Comparison of ENCODE assay signal across 12 cellular contexts in the genomic region with DNA sequence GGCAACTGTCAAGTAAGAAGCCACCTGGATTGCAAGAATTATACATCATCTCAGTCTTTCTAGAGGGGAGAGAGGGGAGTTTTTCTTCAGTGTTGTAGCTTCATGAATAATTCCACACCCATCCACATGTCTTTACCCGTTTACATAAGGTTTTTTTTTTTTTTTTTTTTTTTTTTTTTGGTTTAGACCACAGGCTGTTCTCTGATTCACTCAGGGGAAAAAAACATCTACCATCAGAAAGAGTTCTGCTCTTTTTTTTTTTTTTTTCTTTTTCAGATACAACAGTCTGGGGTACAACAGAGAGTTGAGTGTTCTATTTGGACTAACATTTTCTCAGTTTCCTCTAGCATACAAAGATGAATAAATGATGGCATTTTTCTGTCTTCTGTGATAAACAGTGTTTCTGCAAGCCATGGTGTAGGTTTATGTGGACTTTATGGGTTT. TPM values are rescaled to one million over a fixed set of nuclear protein-coding genes. Genes with fewer than 3 reads are reported as not detected.
A peak's percentile ranks its signal among the peaks of the same experiment; 100 is the strongest.
DNase-seq lines count a peak whose midpoint lies in the region; ATAC-seq, FAIRE-seq and TF ChIP-seq lines count a peak whose summit lies in the region.
"Had no signal": no experiment of that assay in that cellular context is flagged by ENCODE, and none has a peak within 500 bp of the region (broad histone marks: within the 10 kb centered on the region; RNA-seq: fewer than 3 reads in every experiment).

No MANE protein-coding gene starts in this region.

- TF ChIP-seq CTCF in astrocyte (IDR thresholded peaks at IDR 0.05; ENCODE audit: insufficient read depth, low read depth, low read length): no peak

- no peak overlapping the region for H3K4me3 ChIP-seq in astrocyte (ENCODE audit: insufficient read depth, low read depth, low read length)
- H3K4me3 ChIP-seq: uterus had no signal

- no peak overlapping the region for H3K27ac ChIP-seq in astrocyte (ENCODE audit: low read depth, low read length)

- H3K9me3 Mint-ChIP-seq in activated naive CD4-positive, alpha-beta T cell treated with anti-CD3 and anti-CD28 coated beads, Interleukin-2, amount 50 U/mL, for 24 hours: no peaks in the 10 kb centered on the region
- no peaks in the 10 kb centered on the region for H3K9me3 Mint-ChIP-seq in astrocyte (ENCODE audit: unreplicated experiment)
- H3K9me3 Mint-ChIP-seq: CD4-positive, alpha-beta memory T cell had no signal

- no peaks in the 10 kb centered on the region for H3K36me3 ChIP-seq in astrocyte (ENCODE audit: insufficient read depth, low read length)
- H3K36me3 ChIP-seq: uterus had no signal

- H3K79me2 ChIP-seq in astrocyte (ENCODE audit: insufficient read depth, low read length): no peaks in the 10 kb centered on the region

- H3K4me2 ChIP-seq in astrocyte (ENCODE audit: low read length): no peak overlapping the region

- no peaks in the 10 kb centered on the region for H3K4me1 ChIP-seq in astrocyte (ENCODE audit: insufficient read depth, low read length)
- H3K4me1 ChIP-seq: uterus had no signal

- no peak for FAIRE-seq in astrocyte (lab: Jason Lieb, UNC)
- FAIRE-seq: colon had no signal

- no peaks in the 10 kb centered on the region for H3K27me3 Mint-ChIP-seq in activated naive CD4-positive, alpha-beta T cell treated with anti-CD3 and anti-CD28 coated beads, Interleukin-2, amount 50 U/mL, for 24 hours
- H3K27me3 Mint-ChIP-seq in astrocyte (ENCODE audit: low read depth, unreplicated experiment): no peaks in the 10 kb centered on the region
- H3K27me3 Mint-ChIP-seq: CD4-positive, alpha-beta memory T cell had no signal

- DNase-seq in activated naive CD4-positive, alpha-beta T cell treated with anti-CD3 and anti-CD28 coated beads, Interleukin-2, amount 50 U/mL, for 16 hours: no peak
- DNase-seq in HT1080 (ENCODE audit: low read depth) (peak; percentile 82), astrocyte (ENCODE audit: low read depth) (peak; percentile 50), stromal cell of bone marrow (ENCODE audit: low read depth) (peak; percentile 37), dedifferentiated amniotic fluid mesenchymal stem cell (ENCODE audit: extremely low spot score) (no peak)
- no peak for DNase-seq in stimulated activated CD4-positive, alpha-beta T cell treated with anti-CD3 and anti-CD28 coated beads, Interleukin-15, amount 100 ng/mL, for 24 hours
- DNase-seq: CD4-positive, alpha-beta memory T cell; NCI-H1436 treated with DMSO at 0.1 percent for 48 hours; uterus had no signal

- H2AFZ ChIP-seq in astrocyte (ENCODE audit: low read depth, low read length): no peak overlapping the region

- peak overlapping the region; percentile 79 for H3K27ac Mint-ChIP-seq in activated naive CD4-positive, alpha-beta T cell treated with anti-CD3 and anti-CD28 coated beads, Interleukin-2, amount 50 U/mL, for 24 hours
- H3K27ac Mint-ChIP-seq in astrocyte (ENCODE audit: unreplicated experiment): peak overlapping the region; percentile 12

- peaks cover 25% of the 10 kb centered on the region for H3K4me1 Mint-ChIP-seq in activated naive CD4-positive, alpha-beta T cell treated with anti-CD3 and anti-CD28 coated beads, Interleukin-2, amount 50 U/mL, for 24 hours
- peaks cover 8% of the 10 kb centered on the region for H3K4me1 Mint-ChIP-seq in astrocyte (ENCODE audit: low read depth, unreplicated experiment)

- H3K36me3 Mint-ChIP-seq in activated naive CD4-positive, alpha-beta T cell treated with anti-CD3 and anti-CD28 coated beads, Interleukin-2, amount 50 U/mL, for 24 hours: no peaks in the 10 kb centered on the region
- no peaks in the 10 kb centered on the region for H3K36me3 Mint-ChIP-seq in astrocyte (ENCODE audit: low read depth, unreplicated experiment)

- H3K4me3 Mint-ChIP-seq in activated naive CD4-positive, alpha-beta T cell treated with anti-CD3 and anti-CD28 coated beads, Interleukin-2, amount 50 U/mL, for 24 hours: no peak overlapping the region
- no peak overlapping the region for H3K4me3 Mint-ChIP-seq in astrocyte (ENCODE audit: unreplicated experiment)

- H3K27me3 ChIP-seq in astrocyte (ENCODE audit: insufficient read depth, low read length): no peaks in the 10 kb centered on the region
- H3K27me3 ChIP-seq: uterus had no signal

- no peaks in the 10 kb centered on the region for H3K9me3 ChIP-seq in astrocyte (ENCODE audit: insufficient read depth, low read depth, low read length)
- H3K9me3 ChIP-seq: uterus had no signal

- no peak for ATAC-seq in GM19452 (IDR thresholded peaks at IDR 0.05; ENCODE audit: unreplicated experiment)

- no peak overlapping the region for H3K9ac ChIP-seq in astrocyte (ENCODE audit: low read length)

- no peaks in the 10 kb centered on the region for H4K20me1 ChIP-seq in astrocyte (ENCODE audit: insufficient read depth, low read length)

RNA-seq across cellular contexts. Expression of a gene that starts 4.9 kb away (rescaled TPM):
- total RNA-seq in HT1080 (2014; rRNA removed; shearing (Covaris generic)): 15.8 and 17.3 TPM in 2 replicates
- 11.4 and 14.7 TPM in 2 replicates for polyA plus RNA-seq in HT1080 (2015; cell fraction: cytosol; rRNA removed)
- polyA plus RNA-seq in HT1080 (2015; cell fraction: nucleus; rRNA removed): 30.1 and 30.4 TPM in 2 replicates
- 1.2 and 2.1 TPM in 2 replicates for total RNA-seq in astrocyte
- polyA plus RNA-seq: CD4-positive, alpha-beta memory T cell had no signal

RNA-seq across cellular contexts. Expression of a gene that starts 44.3 kb away (rescaled TPM):
- 12.6 and 13.8 TPM in 2 replicates for total RNA-seq in HT1080 (2014; rRNA removed; shearing (Covaris generic))
- polyA plus RNA-seq in HT1080 (2015; cell fraction: cytosol; rRNA removed): 18.5 and 18.6 TPM in 2 replicates
- polyA plus RNA-seq in HT1080 (2015; cell fraction: nucleus; rRNA removed): 14.5 and 17.4 TPM in 2 replicates
- total RNA-seq in astrocyte: 12.6 and 13.2 TPM in 2 replicates

Comparison
In these comparisons a context has a peak if more than half of its experiments do, and no peak if none do; other contexts are left out.
1. DNase-seq: peak in HT1080 (single experiment), astrocyte (single experiment) and stromal cell of bone marrow (single experiment); none in activated naive CD4-positive, alpha-beta T cell treated with anti-CD3 and anti-CD28 coated beads, Interleukin-2, amount 50 U/mL, for 16 hours (single experiment), dedifferentiated amniotic fluid mesenchymal stem cell (single experiment) and stimulated activated CD4-positive, alpha-beta T cell treated with anti-CD3 and anti-CD28 coated beads, Interleukin-15, amount 100 ng/mL, for 24 hours (single experiment).